ENCODE assay signal across 1 cellular context in the genomic region with DNA sequence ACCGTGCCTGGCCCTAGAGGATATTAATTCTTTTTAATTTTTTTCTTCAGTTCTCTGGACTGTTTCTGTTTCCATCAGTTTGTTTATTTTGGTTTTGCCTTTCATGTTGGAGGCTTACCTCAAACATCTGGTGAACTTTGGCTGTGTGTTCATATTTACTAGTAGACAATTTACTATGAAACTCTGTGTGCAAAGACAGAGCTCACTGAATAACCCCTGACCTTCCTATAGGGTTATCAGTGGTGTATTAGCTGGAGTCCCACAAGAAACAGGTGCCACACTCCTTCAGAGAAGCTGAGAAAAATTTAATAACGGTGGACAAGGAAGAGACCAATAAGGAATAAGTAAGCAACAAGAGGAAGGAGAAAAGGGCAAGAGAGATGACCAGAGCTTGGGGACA.
A peak's percentile ranks its signal among the peaks of the same experiment; 100 is the strongest.
TF ChIP-seq lines count a peak whose summit lies in the region.

No MANE protein-coding gene starts in this region.

TF ChIP-seq in HepG2, 621 proteins besides CTCF, POLR2A, EP300 and RAD21 (continued from another document and continues in another):
- TF ChIP-seq PRDM15 (CRISPR knock-in tag; IDR thresholded peaks at IDR 0.05): no peak
- TF ChIP-seq KLF16 (CRISPR knock-in tag; IDR thresholded peaks at IDR 0.05): no peak
- peak; percentile 59; the same call in 1 of the 2 replicates for TF ChIP-seq ZNF264 (CRISPR knock-in tag; IDR thresholded peaks at IDR 0.05)
- peak; percentile 94 for TF ChIP-seq RARA (CRISPR knock-in tag; IDR thresholded peaks at IDR 0.05)
- no peak for TF ChIP-seq SMAD9 (CRISPR knock-in tag; IDR thresholded peaks at IDR 0.05)
- no peak for TF ChIP-seq HNRNPH1 (optimal IDR thresholded peaks at IDR 0.05; ENCODE audit: low read depth, low read length)
- TF ChIP-seq CREB1 (IDR thresholded peaks at IDR 0.05): no peak
- peak; percentile 80 for TF ChIP-seq CREB1 (CRISPR knock-in tag; IDR thresholded peaks at IDR 0.05)
- no peak for TF ChIP-seq GABPB1 (CRISPR knock-in tag; IDR thresholded peaks at IDR 0.05)
- TF ChIP-seq ZNF350 (CRISPR knock-in tag; IDR thresholded peaks at IDR 0.05; ENCODE audit: borderline replicate concordance, low read depth): no peak
- TF ChIP-seq ZKSCAN5 (CRISPR knock-in tag; IDR thresholded peaks at IDR 0.05): no peak
- TF ChIP-seq KDM5B (CRISPR knock-in tag; IDR thresholded peaks at IDR 0.05; ENCODE audit: borderline replicate concordance): no peak
- no peak for TF ChIP-seq ZNF367 (CRISPR knock-in tag; IDR thresholded peaks at IDR 0.05; ENCODE audit: borderline replicate concordance)
- TF ChIP-seq HMG20B (CRISPR knock-in tag; conservative IDR thresholded peaks at IDR 0.05): peak; percentile 76; the same call in 1 of the 2 replicates
- no peak for TF ChIP-seq ZNF550 (CRISPR knock-in tag; IDR thresholded peaks at IDR 0.05; ENCODE audit: borderline replicate concordance)
- TF ChIP-seq, protein P1, sequence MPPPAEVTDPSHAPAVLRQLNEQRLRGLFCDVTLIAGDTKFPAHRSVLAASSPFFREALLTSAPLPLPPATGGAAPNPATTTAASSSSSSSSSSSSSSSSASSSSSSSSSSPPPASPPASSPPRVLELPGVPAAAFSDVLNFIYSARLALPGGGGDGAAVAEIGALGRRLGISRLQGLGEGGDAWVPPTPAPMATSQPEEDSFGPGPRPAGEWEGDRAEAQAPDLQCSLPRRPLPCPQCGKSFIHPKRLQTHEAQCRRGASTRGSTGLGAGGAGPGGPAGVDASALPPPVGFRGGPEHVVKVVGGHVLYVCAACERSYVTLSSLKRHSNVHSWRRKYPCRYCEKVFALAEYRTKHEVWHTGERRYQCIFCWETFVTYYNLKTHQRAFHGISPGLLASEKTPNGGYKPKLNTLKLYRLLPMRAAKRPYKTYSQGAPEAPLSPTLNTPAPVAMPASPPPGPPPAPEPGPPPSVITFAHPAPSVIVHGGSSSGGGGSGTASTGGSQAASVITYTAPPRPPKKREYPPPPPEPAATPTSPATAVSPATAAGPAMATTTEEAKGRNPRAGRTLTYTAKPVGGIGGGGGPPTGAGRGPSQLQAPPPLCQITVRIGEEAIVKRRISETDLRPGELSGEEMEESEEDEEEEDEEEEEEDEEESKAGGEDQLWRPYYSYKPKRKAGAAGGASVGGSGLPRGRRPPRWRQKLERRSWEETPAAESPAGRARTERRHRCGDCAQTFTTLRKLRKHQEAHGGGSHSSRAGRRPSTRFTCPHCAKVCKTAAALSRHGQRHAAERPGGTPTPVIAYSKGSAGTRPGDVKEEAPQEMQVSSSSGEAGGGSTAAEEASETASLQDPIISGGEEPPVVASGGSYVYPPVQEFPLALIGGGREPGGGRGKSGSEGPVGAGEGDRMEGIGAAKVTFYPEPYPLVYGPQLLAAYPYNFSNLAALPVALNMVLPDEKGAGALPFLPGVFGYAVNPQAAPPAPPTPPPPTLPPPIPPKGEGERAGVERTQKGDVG (CRISPR knock-in tag; IDR thresholded peaks at IDR 0.05; ENCODE audit: borderline replicate concordance): no peak
- TF ChIP-seq USF2 (IDR thresholded peaks at IDR 0.05; ENCODE audit: low read depth, low read length): no peak
- TF ChIP-seq USF2 (CRISPR knock-in tag; IDR thresholded peaks at IDR 0.05; ENCODE audit: borderline replicate concordance): no peak
- peak; percentile 87; the same call in 1 of the 2 replicates for TF ChIP-seq NFKBIZ (CRISPR knock-in tag; IDR thresholded peaks at IDR 0.05)
- no peak for TF ChIP-seq REL (CRISPR knock-in tag; conservative IDR thresholded peaks at IDR 0.05)
- TF ChIP-seq GLI4 (CRISPR knock-in tag; IDR thresholded peaks at IDR 0.05; ENCODE audit: borderline replicate concordance): no peak
- TF ChIP-seq, protein P2, sequence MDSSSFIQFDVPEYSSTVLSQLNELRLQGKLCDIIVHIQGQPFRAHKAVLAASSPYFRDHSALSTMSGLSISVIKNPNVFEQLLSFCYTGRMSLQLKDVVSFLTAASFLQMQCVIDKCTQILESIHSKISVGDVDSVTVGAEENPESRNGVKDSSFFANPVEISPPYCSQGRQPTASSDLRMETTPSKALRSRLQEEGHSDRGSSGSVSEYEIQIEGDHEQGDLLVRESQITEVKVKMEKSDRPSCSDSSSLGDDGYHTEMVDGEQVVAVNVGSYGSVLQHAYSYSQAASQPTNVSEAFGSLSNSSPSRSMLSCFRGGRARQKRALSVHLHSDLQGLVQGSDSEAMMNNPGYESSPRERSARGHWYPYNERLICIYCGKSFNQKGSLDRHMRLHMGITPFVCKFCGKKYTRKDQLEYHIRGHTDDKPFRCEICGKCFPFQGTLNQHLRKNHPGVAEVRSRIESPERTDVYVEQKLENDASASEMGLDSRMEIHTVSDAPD (CRISPR knock-in tag; IDR thresholded peaks at IDR 0.05): peak; percentile 90
- peak; percentile 73; the same call in 1 of the 2 replicates for TF ChIP-seq IKZF5 (CRISPR knock-in tag; IDR thresholded peaks at IDR 0.05)
- TF ChIP-seq AHDC1 (CRISPR knock-in tag; IDR thresholded peaks at IDR 0.05; ENCODE audit: borderline replicate concordance): peak; percentile 99
- peak; percentile 69; the same call in 1 of the 2 replicates for TF ChIP-seq ZNF317 (CRISPR knock-in tag; IDR thresholded peaks at IDR 0.05)
- TF ChIP-seq ZFP36 (IDR thresholded peaks at IDR 0.05; ENCODE audit: borderline replicate concordance, low read depth, low read length, partially characterized antibody): no peak
- TF ChIP-seq ZNF484 (CRISPR knock-in tag; IDR thresholded peaks at IDR 0.05; ENCODE audit: borderline replicate concordance, low read depth): no peak
- TF ChIP-seq, protein P3, sequence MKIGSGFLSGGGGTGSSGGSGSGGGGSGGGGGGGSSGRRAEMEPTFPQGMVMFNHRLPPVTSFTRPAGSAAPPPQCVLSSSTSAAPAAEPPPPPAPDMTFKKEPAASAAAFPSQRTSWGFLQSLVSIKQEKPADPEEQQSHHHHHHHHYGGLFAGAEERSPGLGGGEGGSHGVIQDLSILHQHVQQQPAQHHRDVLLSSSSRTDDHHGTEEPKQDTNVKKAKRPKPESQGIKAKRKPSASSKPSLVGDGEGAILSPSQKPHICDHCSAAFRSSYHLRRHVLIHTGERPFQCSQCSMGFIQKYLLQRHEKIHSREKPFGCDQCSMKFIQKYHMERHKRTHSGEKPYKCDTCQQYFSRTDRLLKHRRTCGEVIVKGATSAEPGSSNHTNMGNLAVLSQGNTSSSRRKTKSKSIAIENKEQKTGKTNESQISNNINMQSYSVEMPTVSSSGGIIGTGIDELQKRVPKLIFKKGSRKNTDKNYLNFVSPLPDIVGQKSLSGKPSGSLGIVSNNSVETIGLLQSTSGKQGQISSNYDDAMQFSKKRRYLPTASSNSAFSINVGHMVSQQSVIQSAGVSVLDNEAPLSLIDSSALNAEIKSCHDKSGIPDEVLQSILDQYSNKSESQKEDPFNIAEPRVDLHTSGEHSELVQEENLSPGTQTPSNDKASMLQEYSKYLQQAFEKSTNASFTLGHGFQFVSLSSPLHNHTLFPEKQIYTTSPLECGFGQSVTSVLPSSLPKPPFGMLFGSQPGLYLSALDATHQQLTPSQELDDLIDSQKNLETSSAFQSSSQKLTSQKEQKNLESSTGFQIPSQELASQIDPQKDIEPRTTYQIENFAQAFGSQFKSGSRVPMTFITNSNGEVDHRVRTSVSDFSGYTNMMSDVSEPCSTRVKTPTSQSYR (CRISPR knock-in tag; IDR thresholded peaks at IDR 0.05; ENCODE audit: borderline replicate concordance): peak; percentile 55; the same call in 1 of the 2 replicates
- TF ChIP-seq JUND (CRISPR knock-in tag; IDR thresholded peaks at IDR 0.05): no peak
- TF ChIP-seq ATF1 (CRISPR knock-in tag; IDR thresholded peaks at IDR 0.05): peak; percentile 67
- no peak for TF ChIP-seq MXD1 (CRISPR knock-in tag; IDR thresholded peaks at IDR 0.05)
- TF ChIP-seq ZNF543 (CRISPR knock-in tag; IDR thresholded peaks at IDR 0.05): no peak
- no peak for TF ChIP-seq ZNF891 (CRISPR knock-in tag; IDR thresholded peaks at IDR 0.05)
- no peak for TF ChIP-seq ZNF616 (CRISPR knock-in tag; IDR thresholded peaks at IDR 0.05; ENCODE audit: low read depth)
- peak; percentile 82; the same call in 1 of the 2 replicates for TF ChIP-seq SALL1 (CRISPR knock-in tag; IDR thresholded peaks at IDR 0.05)
- no peak for TF ChIP-seq ONECUT2 (CRISPR knock-in tag; IDR thresholded peaks at IDR 0.05)
